ENCODE assay signal across 9 cellular contexts in the genomic region with DNA sequence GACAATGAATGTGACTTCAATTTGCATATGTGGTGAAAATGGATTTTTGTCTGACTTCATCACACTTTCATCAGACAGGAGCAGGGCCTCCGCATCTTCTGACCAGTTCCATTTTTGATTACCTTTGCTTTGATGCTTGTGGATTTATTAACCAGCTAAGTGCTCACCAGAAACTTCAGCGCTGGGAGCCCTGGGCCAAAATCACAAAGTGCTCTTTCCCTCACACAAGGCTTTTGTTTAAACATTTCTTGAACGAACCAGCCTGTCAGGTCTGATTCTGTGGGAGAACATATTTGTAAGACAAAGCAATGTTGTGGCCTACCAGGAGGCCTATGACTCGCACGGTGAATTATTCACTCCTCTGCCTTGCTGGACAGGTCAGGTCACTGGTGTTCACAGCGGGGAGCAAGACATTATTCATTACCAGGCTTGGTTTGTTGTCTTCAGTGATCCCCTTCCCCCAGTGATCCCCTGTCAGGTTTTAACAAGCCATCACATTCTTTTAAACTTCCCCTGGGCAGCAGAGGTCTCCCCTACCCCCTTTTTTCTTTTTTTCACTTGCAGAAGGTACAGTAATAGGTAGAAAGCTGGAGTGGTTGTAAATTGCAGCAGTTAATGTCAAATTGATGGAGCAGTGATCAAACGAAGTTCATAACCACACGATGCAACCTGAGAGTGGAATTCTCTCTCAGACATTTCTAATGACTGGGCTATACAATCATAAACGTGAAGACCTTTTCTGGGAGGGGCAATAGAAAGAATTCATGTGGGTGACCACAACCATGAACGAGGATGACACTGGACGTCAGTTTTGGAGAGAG.
DNase-seq lines count a peak whose midpoint lies in the region; ATAC-seq and TF ChIP-seq lines count a peak whose summit lies in the region.
"Had no signal": no experiment of that assay in that cellular context is flagged by ENCODE, and none has a peak within 500 bp of the region (broad histone marks: within the 10 kb centered on the region; RNA-seq: fewer than 3 reads in every experiment).

No MANE protein-coding gene starts in this region.

- no peak overlapping the region for H3K4me3 Mint-ChIP-seq in immature natural killer cell

- 66 to 67% methylated on average over 11 of the region's 11 CpGs for WGBS in lung, 2 donors

- no peaks in the 10 kb centered on the region for H3K27me3 ChIP-seq in lung (ENCODE audit: control insufficient read depth, insufficient read depth)
- H3K27me3 ChIP-seq: neutrophil had no signal

- in situ Hi-C loops in GM13976 (cut with MboI; ENCODE audit: low sequenced_read_pairs, unreplicated experiment), result no loop called here

- no peak overlapping the region for H3K27ac Mint-ChIP-seq in immature natural killer cell

- peak; percentile 64 for ATAC-seq in HG02981 (IDR thresholded peaks at IDR 0.05; ENCODE audit: unreplicated experiment)
- peak; percentile 48 for ATAC-seq in lung (ENCODE audit: insufficient read depth, low FRiP score)
- no peak for ATAC-seq in GM18868 (IDR thresholded peaks at IDR 0.05; ENCODE audit: unreplicated experiment)
- ATAC-seq in HG02763 (IDR thresholded peaks at IDR 0.05; ENCODE audit: unreplicated experiment), result no peak

- H3K4me1 ChIP-seq in lung (ENCODE audit: control insufficient read depth in 2 of 2, insufficient read depth in 2 of 2, low read length in 2 of 2), result peaks cover 0 to 9% of the 10 kb centered on the region in 2 donors

- no peaks in the 10 kb centered on the region for H3K36me3 Mint-ChIP-seq in immature natural killer cell

- peak; percentile 94 for DNase-seq in EL
- peak; percentile 97 for DNase-seq in astrocyte of the hippocampus (ENCODE audit: low read depth, low spot score)
- no peak for DNase-seq in lung (ENCODE audit: low spot score)
- no peak for DNase-seq in immature natural killer cell
- DNase-seq in GM13976 (ENCODE audit: low spot score), result no peak

- H3K9me3 Mint-ChIP-seq in immature natural killer cell, result peaks cover 0 to 9% (median 2%) of the 10 kb centered on the region in 6 donors

- no peak overlapping the region for H3K4me3 ChIP-seq in lung

- H3K27me3 Mint-ChIP-seq in immature natural killer cell (ENCODE audit: low read depth in 3 of 3), result no peaks in the 10 kb centered on the region

- H3K9me3 ChIP-seq in lung (ENCODE audit: control insufficient read depth in 2 of 2, insufficient read depth in 1 of 2, low read length in 1 of 2), result peaks cover 0 to 2% of the 10 kb centered on the region in 2 donors
- H3K9me3 ChIP-seq: neutrophil had no signal

- no peak overlapping the region for H3K27ac ChIP-seq in lung (ENCODE audit: low read depth in 1 of 2, low read length in 1 of 2)
- H3K27ac ChIP-seq: neutrophil had no signal

- no peaks in the 10 kb centered on the region for H3K36me3 ChIP-seq in lung (ENCODE audit: control insufficient read depth in 2 of 2, insufficient read depth in 2 of 2, low read length in 2 of 2)
- H3K36me3 ChIP-seq: neutrophil had no signal

- no peaks in the 10 kb centered on the region for H3K4me1 Mint-ChIP-seq in immature natural killer cell

- TF ChIP-seq CTCF in lung (IDR thresholded peaks at IDR 0.05; ENCODE audit: control extremely low read depth, extremely low read depth), result no peak
- TF ChIP-seq CTCF in GM13976 (IDR thresholded peaks at IDR 0.05; ENCODE audit: borderline replicate concordance, control extremely low read depth, extremely low read depth, insufficient read depth, missing control alignments), result no peak

Comparison
In these comparisons a context has a peak if more than half of its experiments do, and no peak if none do; other contexts are left out.
1. DNase-seq: peak in EL (single experiment) and astrocyte of the hippocampus (single experiment); none in lung (single experiment), immature natural killer cell (0 of 3) and GM13976 (single experiment).
2. ATAC-seq: peak in HG02981 (single experiment) and lung (single experiment); none in GM18868 (single experiment) and HG02763 (single experiment).